9 cellular contexts compared by ENCODE assay signal in genomic region chr7:75617634-75618234, GRCh38.
DNase-seq lines count a peak whose midpoint lies in the region; ATAC-seq and TF ChIP-seq lines count a peak whose summit lies in the region.
"Had no signal": no experiment of that assay in that cellular context is flagged by ENCODE, and none has a peak within 500 bp of the region (broad histone marks: within the 10 kb centered on the region; RNA-seq: fewer than 3 reads in every experiment).

No MANE protein-coding gene starts in this region.

- peak overlapping the region; percentile 65 for H3K4me3 Mint-ChIP-seq in activated CD8-positive, alpha-beta T cell treated with anti-CD3 and anti-CD28 coated beads, Interleukin-2, amount 10 ng/mL, durations not matched to agents 7 days and 5 days
- no peak overlapping the region for H3K4me3 Mint-ChIP-seq in glutamatergic neuron (ENCODE audit: unreplicated experiment)

- no peaks in the 10 kb centered on the region for H3K9me3 Mint-ChIP-seq in activated CD8-positive, alpha-beta T cell treated with anti-CD3 and anti-CD28 coated beads, Interleukin-2, amount 10 ng/mL, durations not matched to agents 7 days and 5 days (ENCODE audit: insufficient read depth)
- peaks cover 2% of the 10 kb centered on the region for H3K9me3 Mint-ChIP-seq in glutamatergic neuron (ENCODE audit: unreplicated experiment)

- DNase-seq in KG1 (lab: John Stamatoyannopoulos, UW) = peak; percentile 75
- DNase-seq in activated CD8-positive, alpha-beta T cell treated with anti-CD3 and anti-CD28 coated beads, Interleukin-2, amount 10 ng/mL, durations not matched to agents 7 days and 5 days = peak; percentile 76
- peak; percentile 48 for DNase-seq in glutamatergic neuron
- DNase-seq in stimulated activated CD4-positive, alpha-beta T cell treated with anti-CD3 and anti-CD28 coated beads, Interleukin-4, amount 100 ng/mL, for 24 hours = peak; percentile 27
- DNase-seq in hepatic stellate cell (ENCODE audit: low spot score) = no peak
- no peak for DNase-seq in G401 (ENCODE audit: low spot score)
- DNase-seq in DMS 273 (lab: John Stamatoyannopoulos, UW; ENCODE audit: unreplicated experiment) = no peak
- DNase-seq: IMR-90 had no signal

- H3K27me3 Mint-ChIP-seq in activated CD8-positive, alpha-beta T cell treated with anti-CD3 and anti-CD28 coated beads, Interleukin-2, amount 10 ng/mL, durations not matched to agents 7 days and 5 days (ENCODE audit: low read depth) = no peaks in the 10 kb centered on the region
- H3K27me3 Mint-ChIP-seq in glutamatergic neuron (ENCODE audit: unreplicated experiment) = peaks cover 2% of the 10 kb centered on the region

- peak overlapping the region; percentile 73 for H3K27ac Mint-ChIP-seq in activated CD8-positive, alpha-beta T cell treated with anti-CD3 and anti-CD28 coated beads, Interleukin-2, amount 10 ng/mL, durations not matched to agents 7 days and 5 days
- H3K27ac Mint-ChIP-seq in glutamatergic neuron (ENCODE audit: unreplicated experiment) = no peak overlapping the region

- CTCF ChIA-PET in activated CD8-positive, alpha-beta T cell treated with anti-CD3 and anti-CD28 coated beads, Interleukin-2, amount 10 ng/mL, durations not matched to agents 7 days and 5 days (lab: Charles Lee) = interaction anchor here (1.7 kb wide), 1 partner anchor 144 kb away, joined by 7 read pairs; no protein-coding TSS in a partner anchor

- peaks cover 29% of the 10 kb centered on the region for H3K4me1 Mint-ChIP-seq in activated CD8-positive, alpha-beta T cell treated with anti-CD3 and anti-CD28 coated beads, Interleukin-2, amount 10 ng/mL, durations not matched to agents 7 days and 5 days (ENCODE audit: low read depth)
- peaks cover 2% of the 10 kb centered on the region for H3K4me1 Mint-ChIP-seq in glutamatergic neuron (ENCODE audit: low read depth, unreplicated experiment)

- POLR2A ChIA-PET in activated CD8-positive, alpha-beta T cell treated with anti-CD3 and anti-CD28 coated beads, Interleukin-2, amount 10 ng/mL, durations not matched to agents 7 days and 5 days (lab: Charles Lee) = no interaction called here

- in situ Hi-C loops in G401 (cut with HindIII; ENCODE audit: low sequenced_read_pairs) = no loop called here

- no peak for TF ChIP-seq CTCF in glutamatergic neuron (IDR thresholded peaks at IDR 0.05; ENCODE audit: partially characterized antibody, unreplicated experiment)

- peak; percentile 79 for ATAC-seq in activated CD8-positive, alpha-beta T cell treated with anti-CD3 and anti-CD28 coated beads, Interleukin-2, amount 10 ng/mL, durations not matched to agents 7 days and 5 days
- no peak for ATAC-seq in GM21515 (IDR thresholded peaks at IDR 0.05; ENCODE audit: unreplicated experiment)

- H3K36me3 Mint-ChIP-seq in activated CD8-positive, alpha-beta T cell treated with anti-CD3 and anti-CD28 coated beads, Interleukin-2, amount 10 ng/mL, durations not matched to agents 7 days and 5 days (ENCODE audit: low read depth) = no peaks in the 10 kb centered on the region
- H3K36me3 Mint-ChIP-seq in glutamatergic neuron (ENCODE audit: unreplicated experiment) = peaks cover 5% of the 10 kb centered on the region

Comparison
In these comparisons a context has a peak if more than half of its experiments do, and no peak if none do; other contexts are left out.
1. DNase-seq: peak in KG1 (single experiment), activated CD8-positive, alpha-beta T cell treated with anti-CD3 and anti-CD28 coated beads, Interleukin-2, amount 10 ng/mL, durations not matched to agents 7 days and 5 days (single experiment), glutamatergic neuron (single experiment) and stimulated activated CD4-positive, alpha-beta T cell treated with anti-CD3 and anti-CD28 coated beads, Interleukin-4, amount 100 ng/mL, for 24 hours (single experiment); none in hepatic stellate cell (single experiment), G401 (single experiment) and DMS 273 (single experiment).